8 cellular contexts compared by ENCODE assay signal in genomic region chr7:105269397-105269796, GRCh38.
DNase-seq lines count a peak whose midpoint lies in the region; ATAC-seq, FAIRE-seq and TF ChIP-seq lines count a peak whose summit lies in the region.

No MANE protein-coding gene starts in this region.

- TF ChIP-seq CTCF in DND-41 (IDR thresholded peaks at IDR 0.05; ENCODE audit: borderline replicate concordance, extremely low read depth, low read length, poor library complexity, severe bottlenecking): no peak
- no peak for TF ChIP-seq CTCF in H9 (conservative IDR thresholded peaks at IDR 0.05)
- TF ChIP-seq CTCF in RWPE2 (IDR thresholded peaks at IDR 0.05; ENCODE audit: poor library complexity, severe bottlenecking): no peak
- no peak for TF ChIP-seq CTCF in esophagus muscularis mucosa (IDR thresholded peaks at IDR 0.05)
- no peak for TF ChIP-seq CTCF in ovary (IDR thresholded peaks at IDR 0.05)

- peaks cover 9 to 12% of the 10 kb centered on the region in 2 experiments for H3K4me1 Mint-ChIP-seq in H9

- no peak overlapping the region for H4K91ac ChIP-seq in H9 (ENCODE audit: insufficient read length, low read depth, low read length)

- H2BK20ac ChIP-seq in H9 (ENCODE audit: low read depth, low read length, poor library complexity, severe bottlenecking): no peak overlapping the region

- H3K56ac ChIP-seq in H9 (ENCODE audit: insufficient read length, low read depth, low read length): no peak overlapping the region

- no peaks in the 10 kb centered on the region for H3K36me3 Mint-ChIP-seq in H9 (ENCODE audit: insufficient read depth in 1 of 3, low read depth in 3 of 3)

- H3K9me3 Mint-ChIP-seq in H9: no peaks in the 10 kb centered on the region

- no peak overlapping the region for H3K23ac ChIP-seq in H9 (ENCODE audit: insufficient read length, low read depth, low read length)

- no peak overlapping the region for H3K18ac ChIP-seq in H9 (ENCODE audit: insufficient read length, low read depth, low read length)

- no peak overlapping the region for H4K5ac ChIP-seq in H9 (ENCODE audit: insufficient read length, low read depth, low read length)

- H3K27ac Mint-ChIP-seq in H9: peak overlapping the region in 2 of 3 experiments; percentile 2 to 69; a peak in 4 of 7 replicates

- WGBS in H9 (ENCODE audit: extremely low coverage, insufficient read length, low lambda C conversion rate): no CpG with 5 or more reads among the region's 3 CpGs
- 0% methylated on average over 3 of the region's 3 CpGs for WGBS in esophagus muscularis mucosa
- 1% methylated on average over 3 of the region's 3 CpGs for WGBS in ovary, 3 donors

- peaks cover 98% of the 10 kb centered on the region for H3K79me2 ChIP-seq in DND-41 (ENCODE audit: insufficient read depth, low read length)
- H3K79me2 ChIP-seq in H9 (ENCODE audit: insufficient read depth, low read length): no peaks in the 10 kb centered on the region

- no peak overlapping the region for H2BK120ac ChIP-seq in H9 (ENCODE audit: low read depth, low read length, poor library complexity, severe bottlenecking)

- H3K4ac ChIP-seq in H9 (ENCODE audit: low read depth, low read length): no peak overlapping the region

- no peak overlapping the region for H2AFZ ChIP-seq in DND-41 (ENCODE audit: low read depth, low read length)
- no peak overlapping the region for H2AFZ ChIP-seq in H9 (ENCODE audit: low read length)

- H3K14ac ChIP-seq in H9 (ENCODE audit: insufficient read depth, low read length): no peak overlapping the region

- no peak overlapping the region for H2AK5ac ChIP-seq in H9 (ENCODE audit: insufficient read length, low read length)

- no peak overlapping the region for H3T11ph ChIP-seq in H9 (ENCODE audit: low read length)

- no peak overlapping the region for H2BK15ac ChIP-seq in H9 (ENCODE audit: low read depth, low read length)

- peak overlapping the region; percentile 60 to 70 for H3K4me3 ChIP-seq in DND-41 (ENCODE audit: low read depth in 1 of 2, low read length in 2 of 2)
- H3K4me3 ChIP-seq in RWPE2 (ENCODE audit: severe bottlenecking): peak overlapping the region; percentile 28
- H3K4me3 ChIP-seq in esophagus muscularis mucosa: peak overlapping the region; percentile 37 to 56 (median 47)
- H3K4me3 ChIP-seq in ovary: peak overlapping the region; percentile 37

- peaks cover 49% of the 10 kb centered on the region for H3K4me1 ChIP-seq in DND-41 (ENCODE audit: insufficient read depth, low read length)
- no peaks in the 10 kb centered on the region; the same call in 1 of the 2 replicates for H3K4me1 ChIP-seq in H9 (ENCODE audit: insufficient read depth, low read length)
- H3K4me1 ChIP-seq in RWPE2 (ENCODE audit: insufficient read depth, poor library complexity, severe bottlenecking): peaks cover 36% of the 10 kb centered on the region
- peaks cover 28 to 37% (median 34%) of the 10 kb centered on the region in 4 donors for H3K4me1 ChIP-seq in esophagus muscularis mucosa
- peaks cover 2% of the 10 kb centered on the region for H3K4me1 ChIP-seq in ovary (ENCODE audit: insufficient read depth)

- H4K20me1 ChIP-seq in DND-41 (ENCODE audit: insufficient read depth, low read length): peaks cover 5% of the 10 kb centered on the region; the same call in 1 of the 2 replicates
- no peaks in the 10 kb centered on the region for H4K20me1 ChIP-seq in H9 (ENCODE audit: control insufficient read depth, insufficient read depth, insufficient read length)

- no peak overlapping the region for H2BK5ac ChIP-seq in H9 (ENCODE audit: insufficient read length, low read length)

- H3K36me3 ChIP-seq in DND-41 (ENCODE audit: insufficient read depth, low read length): peaks cover 12% of the 10 kb centered on the region
- H3K36me3 ChIP-seq in RWPE2 (ENCODE audit: low read depth): no peaks in the 10 kb centered on the region
- H3K36me3 ChIP-seq in esophagus muscularis mucosa: no peaks in the 10 kb centered on the region
- no peaks in the 10 kb centered on the region for H3K36me3 ChIP-seq in ovary

- FAIRE-seq in urothelium cell line (lab: Jason Lieb, UNC): no peak

- H3K27me3 Mint-ChIP-seq in H9 (ENCODE audit: low read depth): no peaks in the 10 kb centered on the region

- no peak for TF ChIP-seq EP300 in esophagus muscularis mucosa (IDR thresholded peaks at IDR 0.05)
- no peak for TF ChIP-seq EP300 in ovary (IDR thresholded peaks at IDR 0.05)

- ATAC-seq in DND-41 (ENCODE audit: insufficient read depth, low read depth) (peak; percentile 42), RWPE2 (ENCODE audit: low read depth) (0 out of 3 replicates have a peak, but pooled peaks have one; percentile 16)

- no peaks in the 10 kb centered on the region for H3K9me3 ChIP-seq in DND-41 (ENCODE audit: insufficient read depth, low read length, severe bottlenecking)
- H3K9me3 ChIP-seq in H9 (ENCODE audit: control insufficient read depth, low read depth, low read length): no peaks in the 10 kb centered on the region
- H3K9me3 ChIP-seq in RWPE2 (ENCODE audit: severe bottlenecking): no peaks in the 10 kb centered on the region
- no peaks in the 10 kb centered on the region for H3K9me3 ChIP-seq in esophagus muscularis mucosa
- no peaks in the 10 kb centered on the region for H3K9me3 ChIP-seq in ovary

- H3K27me3 ChIP-seq in DND-41 (ENCODE audit: insufficient read depth, low read length, poor library complexity): no peaks in the 10 kb centered on the region
- H3K27me3 ChIP-seq in H9 (ENCODE audit: insufficient read depth, low read length): no peaks in the 10 kb centered on the region
- H3K27me3 ChIP-seq in RWPE2 (ENCODE audit: insufficient read depth, poor library complexity, severe bottlenecking): no peaks in the 10 kb centered on the region
- H3K27me3 ChIP-seq in esophagus muscularis mucosa: no peaks in the 10 kb centered on the region
- no peaks in the 10 kb centered on the region for H3K27me3 ChIP-seq in ovary

- H3K9ac ChIP-seq in DND-41 (ENCODE audit: low read depth, low read length): peak overlapping the region; percentile 56
- H3K9ac ChIP-seq in H9 (ENCODE audit: extremely low read depth, insufficient read length, low read length): no peak overlapping the region

- TF ChIP-seq POLR2A in esophagus muscularis mucosa (IDR thresholded peaks at IDR 0.05; ENCODE audit: low read depth) (no peak), ovary (IDR thresholded peaks at IDR 0.05) (no peak)

- H3K4me3 Mint-ChIP-seq in H9: no peak overlapping the region

- H3K4me2 ChIP-seq in DND-41 (ENCODE audit: insufficient read depth, low read length): peak overlapping the region; percentile 63
- no peak overlapping the region for H3K4me2 ChIP-seq in H9 (ENCODE audit: insufficient read depth, insufficient read length, low read length)

- DNase-seq in DND-41: no peak
- no peak for DNase-seq in H9
- no peak for DNase-seq in RWPE2 (ENCODE audit: low spot score)
- DNase-seq in esophagus muscularis mucosa (ENCODE audit: extremely low spot score): no peak
- DNase-seq in ovary: no peak
- no peak for DNase-seq in urothelium cell line (ENCODE audit: low spot score)
- DNase-seq in hepatic stellate cell (ENCODE audit: low spot score): no peak
- DNase-seq in middle frontal gyrus (ENCODE audit: extremely low spot score, low spot score): no peak

- no peak overlapping the region for H2BK12ac ChIP-seq in H9 (ENCODE audit: insufficient read length, low read depth, low read length)

- no peak overlapping the region for H4K8ac ChIP-seq in H9 (replicated peaks; ENCODE audit: insufficient read length, low read depth, low read length)

- H3K27ac ChIP-seq in DND-41 (ENCODE audit: low read length) (peak overlapping the region; percentile 71), H9 (ENCODE audit: insufficient read length, low read depth, low read length) (no peak overlapping the region), RWPE2 (ENCODE audit: poor library complexity, severe bottlenecking) (peak overlapping the region; percentile 91), esophagus muscularis mucosa (replicated peaks in 1 of 4) (peak overlapping the region; percentile 69 to 77 (median 76)), ovary (peak overlapping the region; percentile 12 to 55)

- intact Hi-C loops in esophagus muscularis mucosa (cut with DNase I) (no loop called here), ovary (cut with DNase I) (no loop called here)

- H3K23me2 ChIP-seq in H9 (ENCODE audit: insufficient read length, low read depth, low read length, poor library complexity, severe bottlenecking): no peaks in the 10 kb centered on the region

- no peaks in the 10 kb centered on the region for H3K79me1 ChIP-seq in H9 (ENCODE audit: insufficient read depth, low read depth, low read length, poor library complexity, severe bottlenecking)
